Comparison of ENCODE assay signal across 7 cellular contexts in the genomic region with DNA sequence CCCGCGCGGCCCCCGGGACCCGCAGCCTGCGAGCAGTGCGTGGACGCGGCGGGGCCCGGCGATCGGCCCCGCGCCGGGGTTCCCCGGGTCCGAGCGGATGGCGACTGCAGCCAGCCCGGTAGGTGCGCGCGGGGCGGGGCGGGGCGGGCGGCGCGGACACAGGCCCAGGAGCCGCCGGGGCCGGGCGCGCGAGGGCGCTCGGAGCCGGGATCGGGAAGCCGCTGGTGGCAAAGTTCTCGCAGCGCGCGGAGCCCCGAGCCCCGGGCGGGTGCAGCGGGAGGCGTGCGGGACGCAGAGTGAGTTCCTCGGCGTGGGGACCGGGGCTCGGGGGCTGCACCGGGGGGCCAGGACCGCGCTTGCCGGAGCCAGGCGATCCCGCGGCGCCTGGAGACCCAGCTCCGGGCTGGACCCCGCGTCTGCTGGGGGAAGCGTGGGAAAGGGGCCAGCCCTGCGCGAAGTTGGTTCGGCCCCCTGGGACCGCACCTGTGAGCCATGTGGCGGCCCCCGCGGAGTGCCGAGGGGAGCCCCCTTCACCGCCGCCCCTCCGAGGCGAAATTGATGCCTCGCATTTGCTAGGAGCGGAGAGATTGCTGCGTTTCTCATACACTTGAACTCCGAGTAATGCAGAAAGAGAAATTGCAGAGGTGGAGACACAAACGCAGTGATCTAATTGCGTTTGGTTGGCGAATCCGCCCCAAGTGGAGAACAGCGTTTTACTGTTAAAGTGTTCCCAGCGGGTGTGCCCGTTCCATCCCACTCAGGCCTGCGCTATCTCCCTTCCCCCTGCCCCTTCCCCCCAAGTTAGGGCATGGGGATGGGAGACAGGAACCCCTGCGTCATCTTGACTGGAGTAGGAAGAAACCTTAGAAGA.
DNase-seq lines count a peak whose midpoint lies in the region; ATAC-seq and TF ChIP-seq lines count a peak whose summit lies in the region.

No MANE protein-coding gene starts in this region.

- H3K9me3 ChIP-seq in heart right ventricle = no peaks in the 10 kb centered on the region

- TF ChIP-seq RAD21 in Ishikawa (IDR thresholded peaks at IDR 0.05; ENCODE audit: low read depth) = no peak

- WGBS in adipose tissue, 3 donors = 0 to 1% (median 1%) methylated on average over 45 to 93 of the region's 93 CpGs
- 1% methylated on average over 74 to 93 of the region's 93 CpGs for WGBS in heart right ventricle, 2 donors

- H3K27ac ChIP-seq in adipose tissue (ENCODE audit: low read depth, low read length) (peak overlapping the region; percentile 64), heart right ventricle (peak overlapping the region in 7 of 10 donors; percentile 36 to 75 (median 58))

- H3K27ac Mint-ChIP-seq in osteocyte (ENCODE audit: unreplicated experiment) = peak overlapping the region; percentile 92

- peak overlapping the region; percentile 93 for H3K4me3 Mint-ChIP-seq in osteocyte (ENCODE audit: unreplicated experiment)

- no peak for TF ChIP-seq EP300 in Ishikawa (IDR thresholded peaks at IDR 0.05; ENCODE audit: borderline replicate concordance)

- H3K4me1 Mint-ChIP-seq in osteocyte (ENCODE audit: unreplicated experiment) = peaks cover 50% of the 10 kb centered on the region

- TF ChIP-seq CTCF in heart right ventricle (IDR thresholded peaks at IDR 0.05) (peak in 4 of 9 donors; percentile 31 to 50 (median 40)), osteocyte (IDR thresholded peaks at IDR 0.05) (peak; percentile 46)

- intact Hi-C loops in heart right ventricle (cut with DNase I) = loop anchor here in 8 of 10 donors (2.0 to 5.0 kb wide), 4 partner anchors 98 to 104 kb away; no protein-coding TSS in a partner anchor

- in situ Hi-C loops in G401 (cut with HindIII; ENCODE audit: low sequenced_read_pairs) = no loop called here

- no peaks in the 10 kb centered on the region for H3K36me3 ChIP-seq in heart right ventricle

- DNase-seq in G401 (ENCODE audit: low spot score) = peak; percentile 60
- DNase-seq in heart right ventricle = peak in 1 of 2 donors; percentile 61
- DNase-seq in osteocyte (ENCODE audit: extremely low spot score, unreplicated experiment) = peak; percentile 88
- no peak for DNase-seq in DMS114 treated with DMSO at 0.1 percent for 48 hours (lab: John Stamatoyannopoulos, UW; ENCODE audit: unreplicated experiment)

- ATAC-seq in heart right ventricle (peak; percentile 46 to 74 (median 60)), HG03442 (IDR thresholded peaks at IDR 0.05; ENCODE audit: unreplicated experiment) (no peak)

- H3K4me1 ChIP-seq in heart right ventricle = peaks cover 8 to 36% (median 14%) of the 10 kb centered on the region in 9 donors

- H3K36me3 Mint-ChIP-seq in osteocyte (ENCODE audit: unreplicated experiment) = no peaks in the 10 kb centered on the region

- H3K4me3 ChIP-seq in heart right ventricle = peak overlapping the region; percentile 53 to 93 (median 70)

- H3K9me3 Mint-ChIP-seq in osteocyte (ENCODE audit: unreplicated experiment) = no peaks in the 10 kb centered on the region

- H3K27me3 Mint-ChIP-seq in osteocyte (ENCODE audit: unreplicated experiment) = no peaks in the 10 kb centered on the region

- H3K27me3 ChIP-seq in heart right ventricle = peaks cover 0 to 42% (median 7%) of the 10 kb centered on the region in 7 donors

TF ChIP-seq in Ishikawa, 13 proteins besides CTCF, POLR2A, EP300 and RAD21:
- 0 out of 2 replicates have a peak, but pooled peaks have one; percentile 29 for TF ChIP-seq TAF1 (IDR thresholded peaks at IDR 0.05; ENCODE audit: low read depth)
- no peak for TF ChIP-seq TEAD4 (IDR thresholded peaks at IDR 0.05)
- no peak for TF ChIP-seq CREB1 (IDR thresholded peaks at IDR 0.05; ENCODE audit: low read depth)
- TF ChIP-seq USF1 (IDR thresholded peaks at IDR 0.05) = no peak
- TF ChIP-seq YY1 (IDR thresholded peaks at IDR 0.05; ENCODE audit: low read depth) = no peak
- TF ChIP-seq CEBPB (IDR thresholded peaks at IDR 0.05) = no peak
- TF ChIP-seq EGR1 (IDR thresholded peaks at IDR 0.05) = no peak
- TF ChIP-seq REST (IDR thresholded peaks at IDR 0.05; ENCODE audit: low read depth) = no peak
- no peak for TF ChIP-seq NFIC (IDR thresholded peaks at IDR 0.05)
- TF ChIP-seq ZBTB7A (IDR thresholded peaks at IDR 0.05; ENCODE audit: low read depth) = peak; percentile 28; the same call in 1 of the 2 replicates
- 0 out of 2 replicates have a peak, but pooled peaks have one; percentile 38 for TF ChIP-seq TCF12 (IDR thresholded peaks at IDR 0.05; ENCODE audit: low read depth)
- peak; percentile 44 for TF ChIP-seq MAX (IDR thresholded peaks at IDR 0.05)
- no peak for TF ChIP-seq FOXM1 (IDR thresholded peaks at IDR 0.05; ENCODE audit: borderline replicate concordance, low read depth)
